ENCODE assay signal across 2 cellular contexts in the genomic region with DNA sequence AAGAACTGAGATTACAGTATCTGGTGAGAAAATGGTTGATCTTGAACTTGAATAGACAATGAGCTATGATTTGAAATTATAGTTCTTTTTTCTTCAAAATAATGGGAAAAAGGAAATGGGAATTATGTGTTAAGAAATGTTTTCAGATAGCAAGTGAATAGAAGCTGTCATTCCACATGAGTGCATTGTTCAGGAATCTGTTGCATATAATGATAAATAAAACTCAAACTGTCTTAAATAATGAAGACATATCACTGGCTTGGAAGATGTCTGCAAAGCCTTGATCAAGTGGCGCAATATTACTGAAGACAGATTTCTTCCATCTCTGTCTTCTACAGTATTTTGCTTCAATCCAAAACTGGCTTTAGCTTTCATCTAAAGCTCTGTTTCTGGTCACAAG.
TF ChIP-seq lines count a peak whose summit lies in the region.

No MANE protein-coding gene starts in this region.

TF ChIP-seq in H1, 55 proteins besides CTCF, POLR2A, EP300 and RAD21 (continued from another document):
- TF ChIP-seq, protein P1, sequence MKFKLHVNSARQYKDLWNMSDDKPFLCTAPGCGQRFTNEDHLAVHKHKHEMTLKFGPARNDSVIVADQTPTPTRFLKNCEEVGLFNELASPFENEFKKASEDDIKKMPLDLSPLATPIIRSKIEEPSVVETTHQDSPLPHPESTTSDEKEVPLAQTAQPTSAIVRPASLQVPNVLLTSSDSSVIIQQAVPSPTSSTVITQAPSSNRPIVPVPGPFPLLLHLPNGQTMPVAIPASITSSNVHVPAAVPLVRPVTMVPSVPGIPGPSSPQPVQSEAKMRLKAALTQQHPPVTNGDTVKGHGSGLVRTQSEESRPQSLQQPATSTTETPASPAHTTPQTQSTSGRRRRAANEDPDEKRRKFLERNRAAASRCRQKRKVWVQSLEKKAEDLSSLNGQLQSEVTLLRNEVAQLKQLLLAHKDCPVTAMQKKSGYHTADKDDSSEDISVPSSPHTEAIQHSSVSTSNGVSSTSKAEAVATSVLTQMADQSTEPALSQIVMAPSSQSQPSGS (IDR thresholded peaks at IDR 0.05; ENCODE audit: low read length) = no peak
- TF ChIP-seq CTBP2 (IDR thresholded peaks at IDR 0.05; ENCODE audit: borderline replicate concordance, insufficient read depth, insufficient read length, low read length) = no peak
- no peak for TF ChIP-seq JUND (IDR thresholded peaks at IDR 0.05; ENCODE audit: low read length)
- TF ChIP-seq ASH2L (IDR thresholded peaks at IDR 0.05; ENCODE audit: low read length) = no peak
- TF ChIP-seq, protein P2, sequence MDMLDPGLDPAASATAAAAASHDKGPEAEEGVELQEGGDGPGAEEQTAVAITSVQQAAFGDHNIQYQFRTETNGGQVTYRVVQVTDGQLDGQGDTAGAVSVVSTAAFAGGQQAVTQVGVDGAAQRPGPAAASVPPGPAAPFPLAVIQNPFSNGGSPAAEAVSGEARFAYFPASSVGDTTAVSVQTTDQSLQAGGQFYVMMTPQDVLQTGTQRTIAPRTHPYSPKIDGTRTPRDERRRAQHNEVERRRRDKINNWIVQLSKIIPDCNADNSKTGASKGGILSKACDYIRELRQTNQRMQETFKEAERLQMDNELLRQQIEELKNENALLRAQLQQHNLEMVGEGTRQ (IDR thresholded peaks at IDR 0.05; ENCODE audit: low read length) = no peak
- no peak for TF ChIP-seq CHD1 (IDR thresholded peaks at IDR 0.05; ENCODE audit: low read depth, low read length)
- TF ChIP-seq SP2 (IDR thresholded peaks at IDR 0.05; ENCODE audit: low read length) = no peak
- no peak for TF ChIP-seq TBP (IDR thresholded peaks at IDR 0.05; ENCODE audit: low read depth, low read length)
- no peak for TF ChIP-seq FOSL1 (IDR thresholded peaks at IDR 0.05; ENCODE audit: insufficient read depth, low read depth, low read length)
TF ChIP-seq in H1: peak in this region for 0.

TF ChIP-seq in neural cell, 6 proteins besides CTCF, POLR2A, EP300 and RAD21 (continued from another document):
- TF ChIP-seq, protein P3, sequence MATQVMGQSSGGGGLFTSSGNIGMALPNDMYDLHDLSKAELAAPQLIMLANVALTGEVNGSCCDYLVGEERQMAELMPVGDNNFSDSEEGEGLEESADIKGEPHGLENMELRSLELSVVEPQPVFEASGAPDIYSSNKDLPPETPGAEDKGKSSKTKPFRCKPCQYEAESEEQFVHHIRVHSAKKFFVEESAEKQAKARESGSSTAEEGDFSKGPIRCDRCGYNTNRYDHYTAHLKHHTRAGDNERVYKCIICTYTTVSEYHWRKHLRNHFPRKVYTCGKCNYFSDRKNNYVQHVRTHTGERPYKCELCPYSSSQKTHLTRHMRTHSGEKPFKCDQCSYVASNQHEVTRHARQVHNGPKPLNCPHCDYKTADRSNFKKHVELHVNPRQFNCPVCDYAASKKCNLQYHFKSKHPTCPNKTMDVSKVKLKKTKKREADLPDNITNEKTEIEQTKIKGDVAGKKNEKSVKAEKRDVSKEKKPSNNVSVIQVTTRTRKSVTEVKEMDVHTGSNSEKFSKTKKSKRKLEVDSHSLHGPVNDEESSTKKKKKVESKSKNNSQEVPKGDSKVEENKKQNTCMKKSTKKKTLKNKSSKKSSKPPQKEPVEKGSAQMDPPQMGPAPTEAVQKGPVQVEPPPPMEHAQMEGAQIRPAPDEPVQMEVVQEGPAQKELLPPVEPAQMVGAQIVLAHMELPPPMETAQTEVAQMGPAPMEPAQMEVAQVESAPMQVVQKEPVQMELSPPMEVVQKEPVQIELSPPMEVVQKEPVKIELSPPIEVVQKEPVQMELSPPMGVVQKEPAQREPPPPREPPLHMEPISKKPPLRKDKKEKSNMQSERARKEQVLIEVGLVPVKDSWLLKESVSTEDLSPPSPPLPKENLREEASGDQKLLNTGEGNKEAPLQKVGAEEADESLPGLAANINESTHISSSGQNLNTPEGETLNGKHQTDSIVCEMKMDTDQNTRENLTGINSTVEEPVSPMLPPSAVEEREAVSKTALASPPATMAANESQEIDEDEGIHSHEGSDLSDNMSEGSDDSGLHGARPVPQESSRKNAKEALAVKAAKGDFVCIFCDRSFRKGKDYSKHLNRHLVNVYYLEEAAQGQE (IDR thresholded peaks at IDR 0.05; ENCODE audit: borderline replicate concordance) = peak; percentile 60
TF ChIP-seq in neural cell: peak in this region for 2.
